ENCODE assay signal across 21 cellular contexts in the genomic region with DNA sequence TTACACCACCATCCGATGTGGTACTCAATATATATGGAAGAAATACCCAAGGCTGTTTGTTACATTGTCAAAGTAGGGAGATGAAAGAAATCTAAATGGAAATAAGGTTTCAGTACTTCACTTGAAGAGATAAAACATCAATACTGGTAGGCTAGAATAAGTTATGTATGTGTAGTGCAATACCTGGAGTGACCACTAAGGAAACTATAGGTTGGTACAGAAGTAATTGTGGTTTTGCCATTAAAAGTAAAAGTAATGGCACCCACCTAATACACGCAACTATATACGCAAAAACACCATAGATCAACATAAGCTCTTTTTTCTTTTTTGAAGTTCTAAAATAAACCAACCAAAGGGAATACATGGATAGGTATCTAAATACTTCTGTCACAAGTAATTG.
DNase-seq lines count a peak whose midpoint lies in the region; ATAC-seq and TF ChIP-seq lines count a peak whose summit lies in the region.
"Had no signal": no experiment of that assay in that cellular context is flagged by ENCODE, and none has a peak within 500 bp of the region (broad histone marks: within the 10 kb centered on the region; RNA-seq: fewer than 3 reads in every experiment).

No MANE protein-coding gene starts in this region.

- H3K36me3 Mint-ChIP-seq in mesothelial cell of epicardium = no peaks in the 10 kb centered on the region

- no peak overlapping the region for H3K27ac Mint-ChIP-seq in mesothelial cell of epicardium

- no peaks in the 10 kb centered on the region for H3K27me3 Mint-ChIP-seq in mesothelial cell of epicardium (ENCODE audit: low read depth)

- no peaks in the 10 kb centered on the region for H3K9me3 ChIP-seq in WERI-Rb-1 (ENCODE audit: severe bottlenecking)
- H3K9me3 ChIP-seq: HAP-1, suprapubic skin had no signal

- no peak overlapping the region for H3K27ac ChIP-seq in WERI-Rb-1
- H3K27ac ChIP-seq: left lung, SK-N-MC, suprapubic skin had no signal

- TF ChIP-seq CTCF in WERI-Rb-1 (IDR thresholded peaks at IDR 0.05; ENCODE audit: low read depth, low read length) (0 out of 2 replicates have a peak, but pooled peaks have one; percentile 2), mesothelial cell of epicardium (IDR thresholded peaks at IDR 0.05; ENCODE audit: unreplicated experiment) (peak; percentile 49)

- H3K9me3 Mint-ChIP-seq in mesothelial cell of epicardium = peaks cover 3% of the 10 kb centered on the region

- DNase-seq in ELR (ENCODE audit: low read depth) (peak; percentile 24), WERI-Rb-1 (no peak), mesothelial cell of epicardium (ENCODE audit: low spot score in 2 of 2, unreplicated experiment in 2 of 2) (no peak), left cardiac atrium (no peak), activated gamma-delta T cell (lab: John Stamatoyannopoulos, UW) (no peak)
- DNase-seq in stimulated activated naive CD4-positive, alpha-beta T cell treated with Interleukin-2 at 50 U/mL for 16 hours (lab: John Stamatoyannopoulos, UW) = no peak
- no peak for DNase-seq in stimulated activated naive CD4-positive, alpha-beta T cell (lab: John Stamatoyannopoulos, UW)
- DNase-seq: activated CD4-positive, alpha-beta T cell treated with anti-CD3 and anti-CD28 coated beads for 1 hour; activated gamma-delta T cell treated with Interleukin-2 at 50 U/mL for 16 hours; amygdala; COR-L47; left lung; NCI-H2029 treated with DMSO at 0.1 percent for 48 hours; NCI-H510A treated with DMSO at 0.1 percent for 48 hours; stimulated activated CD4-positive, alpha-beta T cell treated with anti-CD3 and anti-CD28 coated beads, Interleukin-4, amount 100 ng/mL, for 1 hour; T1000 had no signal

- intact Hi-C loops in left cardiac atrium (cut with DNase I) = no loop called here

- peak; percentile 56 for ATAC-seq in HG03103 (IDR thresholded peaks at IDR 0.05; ENCODE audit: low read depth, unreplicated experiment)
- ATAC-seq in left cardiac atrium = no peak
- ATAC-seq: left lung, Panc1 had no signal

- no peak overlapping the region for H3K4me3 ChIP-seq in WERI-Rb-1 (ENCODE audit: low read depth, low read length)
- H3K4me3 ChIP-seq: HAP-1, left lung, SK-N-MC, suprapubic skin had no signal

- no peaks in the 10 kb centered on the region for H3K27me3 ChIP-seq in WERI-Rb-1 (ENCODE audit: insufficient read depth, low read depth, severe bottlenecking)
- H3K27me3 ChIP-seq: left lung, suprapubic skin had no signal

- no peaks in the 10 kb centered on the region for H3K36me3 ChIP-seq in WERI-Rb-1
- H3K36me3 ChIP-seq: HAP-1, left lung, suprapubic skin had no signal

- no peak overlapping the region for H3K4me3 Mint-ChIP-seq in mesothelial cell of epicardium

- no peaks in the 10 kb centered on the region for H3K4me1 Mint-ChIP-seq in mesothelial cell of epicardium
